Comparison of ENCODE assay signal across 13 cellular contexts in the genomic region with DNA sequence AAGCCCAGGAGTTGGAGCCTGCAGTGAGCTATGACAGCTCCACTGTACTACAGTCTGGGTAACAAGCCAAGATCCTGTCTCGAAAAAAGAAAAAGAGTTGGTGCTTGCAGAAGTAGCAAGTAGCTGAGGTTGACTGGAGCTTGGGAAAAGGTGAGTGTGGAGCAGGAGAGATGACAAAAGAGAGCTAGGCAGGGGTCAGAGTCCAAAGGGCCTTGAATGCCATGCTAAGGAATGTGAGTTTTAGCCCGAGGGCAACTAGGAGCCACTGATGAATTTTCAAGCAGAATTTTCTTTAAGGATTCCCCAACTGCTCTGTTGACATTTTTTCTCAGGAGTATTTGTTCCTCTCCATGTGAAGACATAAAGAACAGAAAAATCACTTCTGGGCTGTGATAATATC. TPM values are rescaled to one million over a fixed set of nuclear protein-coding genes. Genes with fewer than 3 reads are reported as not detected.
DNase-seq lines count a peak whose midpoint lies in the region; ATAC-seq and TF ChIP-seq lines count a peak whose summit lies in the region.
"Had no signal": no experiment of that assay in that cellular context is flagged by ENCODE, and none has a peak within 500 bp of the region (broad histone marks: within the 10 kb centered on the region; RNA-seq: fewer than 3 reads in every experiment).

No MANE protein-coding gene starts in this region.

- H3K36me3 ChIP-seq in GM06990 (ENCODE audit: control insufficient read depth, insufficient read depth, low read length) (peaks cover 17% of the 10 kb centered on the region), muscle layer of duodenum (ENCODE audit: control insufficient read depth in 1 of 2, insufficient read depth in 2 of 2, low read length in 2 of 2) (peaks cover 5 to 14% of the 10 kb centered on the region in 2 donors)

- H3K27me3 ChIP-seq in GM06990 (replicated peaks; ENCODE audit: control insufficient read depth, insufficient read depth, low read length) (no peaks in the 10 kb centered on the region), muscle layer of duodenum (ENCODE audit: low read depth, low read length) (no peaks in the 10 kb centered on the region)
- H3K27me3 ChIP-seq: BE2C had no signal

- H3K27ac ChIP-seq in 22Rv1 (peak overlapping the region; percentile 58), muscle layer of duodenum (ENCODE audit: low read length) (peak overlapping the region; percentile 14)

- POLR2A ChIA-PET in activated naive CD8-positive, alpha-beta T cell treated with anti-CD3 and anti-CD28 coated beads, Interleukin-2, amount 10 ng/mL, durations not matched to agents 7 days and 5 days (lab: Charles Lee) = interaction anchor here (1.0 kb wide), 1 partner anchor 12 kb away, joined by 3 read pairs; no protein-coding TSS in a partner anchor

- DNase-seq in GM06990 (ENCODE audit: extremely low read depth, insufficient read length) (no peak), globus pallidus (ENCODE audit: low spot score) (no peak), pons (ENCODE audit: low spot score) (no peak), NCI-H2171 (lab: John Stamatoyannopoulos, UW) (no peak)
- no peak for DNase-seq in activated naive CD8-positive, alpha-beta T cell treated with anti-CD3 and anti-CD28 coated beads, Interleukin-2, amount 10 ng/mL, durations not matched to agents 7 days and 5 days
- DNase-seq in effector CD4-positive, alpha-beta T cell = no peak
- DNase-seq: activated CD8-positive, alpha-beta memory T cell treated with anti-CD3 and anti-CD28 coated beads, Interleukin-2, amount 50 U/mL, for 4 hours; BE2C; foreskin melanocyte had no signal

- TF ChIP-seq CTCF in 22Rv1 (IDR thresholded peaks at IDR 0.05) (no peak), GM06990 (IDR thresholded peaks at IDR 0.05; ENCODE audit: insufficient read depth, low read length, poor library complexity, severe bottlenecking) (no peak)

- ATAC-seq in activated naive CD8-positive, alpha-beta T cell treated with anti-CD3 and anti-CD28 coated beads, Interleukin-2, amount 10 ng/mL, durations not matched to agents 7 days and 5 days (ENCODE audit: low read depth) = no peak
- ATAC-seq: Panc1 had no signal

- no peak overlapping the region for H3K4me3 Mint-ChIP-seq in activated naive CD8-positive, alpha-beta T cell treated with anti-CD3 and anti-CD28 coated beads, Interleukin-2, amount 10 ng/mL, durations not matched to agents 7 days and 5 days

- H3K4me1 Mint-ChIP-seq in activated naive CD8-positive, alpha-beta T cell treated with anti-CD3 and anti-CD28 coated beads, Interleukin-2, amount 10 ng/mL, durations not matched to agents 7 days and 5 days = peaks cover 45% of the 10 kb centered on the region

- peaks cover 10% of the 10 kb centered on the region for H3K36me3 Mint-ChIP-seq in activated naive CD8-positive, alpha-beta T cell treated with anti-CD3 and anti-CD28 coated beads, Interleukin-2, amount 10 ng/mL, durations not matched to agents 7 days and 5 days

- no peaks in the 10 kb centered on the region for H3K9me3 ChIP-seq in muscle layer of duodenum (ENCODE audit: control insufficient read depth in 1 of 2, low read length in 2 of 2)
- H3K9me3 ChIP-seq: BE2C had no signal

- 0 out of 2 replicates have a peak overlapping the region, but pooled peaks have one; percentile 8 for H3K4me3 ChIP-seq in GM06990 (replicated peaks; ENCODE audit: low read depth, low read length)
- H3K4me3 ChIP-seq in muscle layer of duodenum (ENCODE audit: low read depth in 1 of 2, low read length in 2 of 2) = no peak overlapping the region

- H3K27me3 Mint-ChIP-seq in activated naive CD8-positive, alpha-beta T cell treated with anti-CD3 and anti-CD28 coated beads, Interleukin-2, amount 10 ng/mL, durations not matched to agents 7 days and 5 days = no peaks in the 10 kb centered on the region

- no peaks in the 10 kb centered on the region for H3K9me3 Mint-ChIP-seq in activated naive CD8-positive, alpha-beta T cell treated with anti-CD3 and anti-CD28 coated beads, Interleukin-2, amount 10 ng/mL, durations not matched to agents 7 days and 5 days

- H3K4me1 ChIP-seq in muscle layer of duodenum (ENCODE audit: control insufficient read depth in 1 of 2, insufficient read depth in 2 of 2, low read length in 2 of 2) = peaks cover 11% of the 10 kb centered on the region in 2 donors

- H3K27ac Mint-ChIP-seq in activated naive CD8-positive, alpha-beta T cell treated with anti-CD3 and anti-CD28 coated beads, Interleukin-2, amount 10 ng/mL, durations not matched to agents 7 days and 5 days = peak overlapping the region; percentile 81

RNA-seq across cellular contexts. Expression of a gene that starts 3.1 kb away (rescaled TPM):
- 10 to 100 TPM; 61.2 to 63.7 TPM for total RNA-seq in activated naive CD8-positive, alpha-beta T cell treated with anti-CD3 and anti-CD28 coated beads, Interleukin-2, amount 10 ng/mL, durations not matched to agents 7 days and 5 days

RNA-seq across cellular contexts. Expression of a gene that starts 53.1 kb away (rescaled TPM):
- not detected for total RNA-seq in activated naive CD8-positive, alpha-beta T cell treated with anti-CD3 and anti-CD28 coated beads, Interleukin-2, amount 10 ng/mL, durations not matched to agents 7 days and 5 days
- total RNA-seq: kidney epithelial cell had no signal
